ENCODE assay signal across 20 cellular contexts in genomic region chr5:154342963-154343362, GRCh38.
"Had no signal": no experiment of that assay in that cellular context is flagged by ENCODE, and none has a peak within 500 bp of the region (broad histone marks: within the 10 kb centered on the region; RNA-seq: fewer than 3 reads in every experiment).

No MANE protein-coding gene starts in this region.

- H3K36me3 ChIP-seq: right atrium auricular region, right lobe of liver, thyroid gland, transverse colon, vagina had no signal

- H3K27me3 ChIP-seq: right atrium auricular region, right lobe of liver, stomach, testis, thyroid gland, transverse colon, upper lobe of left lung, vagina had no signal

- H3K9me3 ChIP-seq: left ventricle myocardium inferior, right atrium auricular region, right lobe of liver, stomach, testis, thyroid gland, transverse colon, upper lobe of left lung, vagina had no signal

- H3K27ac ChIP-seq: left ventricle myocardium inferior, right atrium auricular region, right lobe of liver, thyroid gland, transverse colon, upper lobe of left lung, vagina had no signal

- H3K4me3 ChIP-seq: left ventricle myocardium inferior, lung, right atrium auricular region, right lobe of liver, smooth muscle cell, stomach, testis, thyroid gland, transverse colon, upper lobe of left lung, vagina had no signal

- ATAC-seq: naive thymus-derived CD8-positive, alpha-beta T cell; right lobe of liver; stimulated activated naive B cell treated with anti-CD40 and anti-IgM and Interleukin-4, amounts not matched to agents 10 μg/mL and 1 μg/mL and 100 μg/mL, for 72 hours; stimulated activated naive CD8-positive, alpha-beta T cell treated with anti-CD3 and anti-CD28 coated beads, Interleukin-15, Interleukin-2, amounts not matched to agents 100 U/mL and 50 U/mL, for 24 hours had no signal

- H3K4me2 ChIP-seq: smooth muscle cell had no signal

- DNase-seq: hypothalamus; left ventricle myocardium inferior; naive thymus-derived CD8-positive, alpha-beta T cell; nucleus accumbens; right lobe of liver; stimulated activated CD4-positive, alpha-beta T cell treated with anti-CD3 and anti-CD28 coated beads, Interleukin-1b, Interleukin-23, amount 100 ng/mL, for 48 hours; stimulated activated CD4-positive, alpha-beta T cell treated with anti-CD3 and anti-CD28 coated beads, Interleukin-2, amount 100 ng/mL, for 48 hours; stimulated activated CD4-positive, alpha-beta T cell treated with anti-CD3 and anti-CD28 coated beads, Interleukin-4, amount 100 ng/mL, for 4 hours; stimulated activated CD8-positive, alpha-beta memory T cell treated with anti-CD3 and anti-CD28 coated beads, Interleukin-4, amount 100 ng/mL, for 48 hours; stimulated activated naive B cell treated with anti-CD40 and anti-IgM and Interleukin-4, amounts not matched to agents 10 μg/mL and 1 μg/mL and 100 μg/mL, for 72 hours; stimulated activated naive CD8-positive, alpha-beta T cell treated with anti-CD3 and anti-CD28 coated beads, Interleukin-15, Interleukin-2, amounts not matched to agents 100 U/mL and 50 U/mL, for 24 hours; stomach; testis; thyroid gland; transverse colon; upper lobe of left lung had no signal

- H3K4me1 ChIP-seq: right atrium auricular region, right lobe of liver, testis, transverse colon, upper lobe of left lung, vagina had no signal
